8 cellular contexts compared by ENCODE assay signal in genomic region chr10:73782749-73783085, GRCh38. TPM values are rescaled to one million over a fixed set of nuclear protein-coding genes. Genes with fewer than 3 reads are reported as not detected.
A peak's percentile ranks its signal among the peaks of the same experiment; 100 is the strongest.
DNase-seq lines count a peak whose midpoint lies in the region; ATAC-seq and TF ChIP-seq lines count a peak whose summit lies in the region.

No MANE protein-coding gene starts in this region.

- DNase-seq in heart left ventricle (no peak), left cardiac atrium (no peak), mesendoderm (no peak), uterus (no peak), SW480 (ENCODE audit: low spot score) (no peak), HCEC 1CT (no peak)

- H3K27ac ChIP-seq in heart left ventricle = peak overlapping the region in 8 of 12 donors; percentile 92 to 97 (median 94)
- no peak overlapping the region for H3K27ac ChIP-seq in mesendoderm (ENCODE audit: low read depth, low read length)
- H3K27ac ChIP-seq in uterus = peak overlapping the region; percentile 91 to 94

- peak overlapping the region; percentile 97 to 100 (median 99) for H3K27ac Mint-ChIP-seq in brain

- WGBS in heart left ventricle, 4 donors = 40 to 47% (median 47%) methylated on average over 2 of the region's 2 CpGs
- WGBS in mesendoderm (ENCODE audit: extremely low coverage, insufficient coverage, low lambda C conversion rate) = no CpG with 5 or more reads among the region's 2 CpGs

- H3K36me3 ChIP-seq in heart left ventricle (peaks cover 0 to 27% (median 23%) of the 10 kb centered on the region in 9 donors), mesendoderm (ENCODE audit: control insufficient read depth, insufficient read depth, low read length) (no peaks in the 10 kb centered on the region), uterus (no peaks in the 10 kb centered on the region)

- H2BK120ac ChIP-seq in mesendoderm (ENCODE audit: low read depth, low read length) = no peak overlapping the region

- H3K18ac ChIP-seq in mesendoderm (ENCODE audit: low read length) = no peak overlapping the region

- H3K27me3 Mint-ChIP-seq in brain = peaks cover 11% of the 10 kb centered on the region

- TF ChIP-seq CTCF in heart left ventricle (IDR thresholded peaks at IDR 0.05) (no peak), brain (conservative IDR thresholded peaks at IDR 0.05) (no peak), uterus (IDR thresholded peaks at IDR 0.05) (no peak)

- peaks cover 81% of the 10 kb centered on the region for H3K4me1 Mint-ChIP-seq in brain

- TF ChIP-seq POLR2A in heart left ventricle (IDR thresholded peaks at IDR 0.05) = no peak
- TF ChIP-seq POLR2A in uterus (IDR thresholded peaks at IDR 0.05) = no peak

- H3K4me3 ChIP-seq in heart left ventricle = peak overlapping the region; percentile 70 to 99 (median 92)
- H3K4me3 ChIP-seq in mesendoderm (ENCODE audit: low read length) = no peak overlapping the region
- peak overlapping the region; percentile 75 to 84 for H3K4me3 ChIP-seq in uterus

- peaks cover 14% of the 10 kb centered on the region for H3K79me1 ChIP-seq in mesendoderm (ENCODE audit: low read length)

- H3K79me2 ChIP-seq in mesendoderm (ENCODE audit: control insufficient read depth, insufficient read depth, low read length) = peaks cover 24% of the 10 kb centered on the region

- H3K9me3 ChIP-seq in heart left ventricle = no peaks in the 10 kb centered on the region
- H3K9me3 ChIP-seq in uterus = no peaks in the 10 kb centered on the region

- no peaks in the 10 kb centered on the region for H3K9me3 Mint-ChIP-seq in brain

- H4K8ac ChIP-seq in mesendoderm (ENCODE audit: low read depth, low read length) = no peak overlapping the region

- H3K4ac ChIP-seq in mesendoderm (ENCODE audit: low read depth, low read length) = no peak overlapping the region

- no peak overlapping the region for H4K5ac ChIP-seq in mesendoderm (ENCODE audit: low read length)

- intact Hi-C loops in heart left ventricle (cut with DNase I) = loop anchor here in 1 of 10 donors (5.0 kb wide), 1 partner anchor 35 kb away; no protein-coding TSS in a partner anchor
- intact Hi-C loops in left cardiac atrium (cut with DNase I) = no loop called here
- intact Hi-C loops in uterus (cut with DNase I; ENCODE audit: low total_unique reads) = no loop called here

- peak overlapping the region; percentile 96 to 100 (median 99) for H3K4me3 Mint-ChIP-seq in brain

- peaks cover 26% of the 10 kb centered on the region for H3K36me3 Mint-ChIP-seq in brain

- ATAC-seq in heart left ventricle = no peak
- ATAC-seq in left cardiac atrium = no peak
- no peak for ATAC-seq in HG03280 (IDR thresholded peaks at IDR 0.05; ENCODE audit: unreplicated experiment)

- peak overlapping the region; percentile 22 for H3K56ac ChIP-seq in mesendoderm (ENCODE audit: low read length)

- no peak overlapping the region for H3K23ac ChIP-seq in mesendoderm (ENCODE audit: low read length)

- peak overlapping the region; percentile 90 for H3K9ac ChIP-seq in mesendoderm (ENCODE audit: low read length)

- peaks cover 7 to 59% (median 48%) of the 10 kb centered on the region in 12 donors for H3K4me1 ChIP-seq in heart left ventricle
- H3K4me1 ChIP-seq in mesendoderm (ENCODE audit: control insufficient read depth, low read depth, low read length) = peaks cover 3% of the 10 kb centered on the region
- H3K4me1 ChIP-seq in uterus = no peaks in the 10 kb centered on the region

- peak overlapping the region; percentile 14 for H3K4me2 ChIP-seq in mesendoderm (ENCODE audit: low read length)

- H2AK5ac ChIP-seq in mesendoderm (ENCODE audit: low read length) = no peak overlapping the region

- no peak overlapping the region for H2BK15ac ChIP-seq in mesendoderm (replicated peaks; ENCODE audit: low read depth)

- no peak overlapping the region for H2BK5ac ChIP-seq in mesendoderm (ENCODE audit: low read length)

- H3K27me3 ChIP-seq in heart left ventricle = no peaks in the 10 kb centered on the region
- H3K27me3 ChIP-seq in mesendoderm (ENCODE audit: insufficient read depth, low read length, poor library complexity) = no peaks in the 10 kb centered on the region
- no peaks in the 10 kb centered on the region for H3K27me3 ChIP-seq in uterus

RNA-seq across cellular contexts. Expression of gene CHCHD1, which starts 0.9 kb away (rescaled TPM):
- total RNA-seq in heart left ventricle (10 to 100 TPM; 17.3 to 39.8 (median 22.7) TPM), left cardiac atrium (10 to 100 TPM; 21.7 to 24.7 TPM), uterus (10 to 100 TPM in 2 of 4 donors, 1 to 10 TPM in 2; 7.1 to 15.3 (median 11.0) TPM)
- polyA plus RNA-seq in heart left ventricle (10 to 100 TPM; 76.0 to 77.9 TPM), brain (ENCODE audit: insufficient read depth, low read depth, low replicate concordance) (35.9 TPM)
- polyA plus RNA-seq in mesendoderm (2013, experiment 1 of 2) = 149 TPM
- polyA plus RNA-seq in mesendoderm (2013, experiment 2 of 2) = 149 TPM

RNA-seq across cellular contexts. Expression of gene ZSWIM8, which starts 2.7 kb away (rescaled TPM):
- total RNA-seq in heart left ventricle = 10 to 100 TPM; 37.6 to 69.7 (median 58.0) TPM
- 10 to 100 TPM; 47.8 to 64.6 TPM for polyA plus RNA-seq in heart left ventricle
- total RNA-seq in left cardiac atrium = 10 to 100 TPM; 50.7 to 61.6 TPM
- polyA plus RNA-seq in brain (ENCODE audit: insufficient read depth, low read depth, low replicate concordance) = 81.2 TPM
- polyA plus RNA-seq in mesendoderm (2013, experiment 1 of 2) = 20.4 TPM
- polyA plus RNA-seq in mesendoderm (2013, experiment 2 of 2) = 22.1 TPM
- 100 to 1,000 TPM in 2 of 4 donors, 10 to 100 TPM in 2; 61.4 to 112 (median 91.1) TPM for total RNA-seq in uterus

RNA-seq across cellular contexts. Expression of gene NDST2, which starts 28.7 kb away (rescaled TPM):
- total RNA-seq in heart left ventricle (10 to 100 TPM in 6 of 9 donors, 1 to 10 TPM in 3; 5.8 to 32.3 (median 12.3) TPM), left cardiac atrium (10 to 100 TPM; 14.1 to 20.2 TPM), uterus (10 to 100 TPM in 3 of 4 donors, 1 to 10 TPM in 1; 5.9 to 47.8 (median 14.1) TPM)
- polyA plus RNA-seq in heart left ventricle (1 to 10 TPM; 8.3 to 9.4 TPM), brain (ENCODE audit: insufficient read depth, low read depth, low replicate concordance) (9.0 TPM)
- 7.4 TPM for polyA plus RNA-seq in mesendoderm (2013, experiment 1 of 2)
- 8.0 TPM for polyA plus RNA-seq in mesendoderm (2013, experiment 2 of 2)

RNA-seq across cellular contexts. Expression of gene SEC24C, which starts 38.5 kb away (rescaled TPM):
- 10 to 100 TPM; 42.8 to 65.5 (median 49.5) TPM for total RNA-seq in heart left ventricle
- 10 to 100 TPM; 26.4 to 59.6 TPM for polyA plus RNA-seq in heart left ventricle
- total RNA-seq in left cardiac atrium = 10 to 100 TPM; 42.9 to 52.6 TPM
- polyA plus RNA-seq in brain (ENCODE audit: insufficient read depth, low read depth, low replicate concordance) = 67.7 TPM
- polyA plus RNA-seq in mesendoderm (2013, experiment 1 of 2) = 31.2 TPM
- 32.6 TPM for polyA plus RNA-seq in mesendoderm (2013, experiment 2 of 2)
- total RNA-seq in uterus = 10 to 100 TPM; 25.3 to 75.9 (median 40.1) TPM
